ENCODE assay signal across 4 cellular contexts in the genomic region with DNA sequence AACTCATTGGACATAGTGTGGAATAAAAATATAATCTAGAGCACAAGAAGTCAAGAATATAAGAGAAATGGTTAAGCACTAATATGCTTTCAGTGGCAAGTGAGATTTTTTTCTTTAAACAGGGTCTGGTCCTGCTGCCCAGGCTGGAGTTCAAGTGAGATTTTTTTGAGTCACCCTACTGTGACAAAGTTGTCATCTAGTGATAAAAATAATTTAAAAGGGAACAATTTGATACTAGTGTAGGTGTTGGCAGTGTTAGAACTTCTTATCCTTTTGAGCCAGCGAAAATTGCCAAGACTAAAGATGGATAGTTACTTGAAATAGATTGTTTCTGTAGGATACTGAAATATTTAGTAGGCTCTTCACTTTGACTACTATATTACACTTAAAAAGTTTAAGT.
"Had no signal": no experiment of that assay in that cellular context is flagged by ENCODE, and none has a peak within 500 bp of the region (broad histone marks: within the 10 kb centered on the region; RNA-seq: fewer than 3 reads in every experiment).

No MANE protein-coding gene starts in this region.

- ATAC-seq: HepG2, K562 had no signal

- H3K4me3 ChIP-seq: K562 had no signal

- H3K27ac ChIP-seq: HL-60 had no signal

- DNase-seq: IMR-90 had no signal
